7 cellular contexts compared by ENCODE assay signal in the genomic region with DNA sequence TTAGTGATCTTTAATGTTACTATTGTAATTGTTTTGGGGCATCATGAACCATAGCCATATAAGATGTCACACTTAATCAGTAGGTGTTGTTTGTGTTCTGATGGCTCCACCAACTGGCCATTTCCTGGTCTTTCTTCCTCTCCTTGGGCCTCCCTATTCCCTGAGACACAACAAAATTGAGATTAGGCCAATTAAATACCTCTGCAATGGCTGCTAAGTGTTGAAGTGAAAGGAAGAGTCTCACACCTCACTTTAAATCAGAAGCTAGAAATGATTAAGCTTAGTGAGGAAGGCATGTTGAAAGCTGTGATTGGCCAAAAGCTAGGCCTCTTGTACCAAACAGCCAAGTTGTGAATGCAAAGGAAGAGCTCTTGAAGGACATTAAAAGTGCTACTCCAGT. TPM values are rescaled to one million over a fixed set of nuclear protein-coding genes. Genes with fewer than 3 reads are reported as not detected.
DNase-seq lines count a peak whose midpoint lies in the region; ATAC-seq, FAIRE-seq and TF ChIP-seq lines count a peak whose summit lies in the region.

No MANE protein-coding gene starts in this region.

- no peak for ATAC-seq in HG03280 (IDR thresholded peaks at IDR 0.05; ENCODE audit: unreplicated experiment)
- ATAC-seq in GM21717 (IDR thresholded peaks at IDR 0.05; ENCODE audit: unreplicated experiment): no peak

- H3K4me2 ChIP-seq in MM.1S (ENCODE audit: low read depth, low read length): no peak overlapping the region

- no peak overlapping the region for H3K27ac ChIP-seq in MM.1S (ENCODE audit: low read length)

- H3K79me2 ChIP-seq in MM.1S (ENCODE audit: low read length): peaks cover 39% of the 10 kb centered on the region

- H3K9ac ChIP-seq in MM.1S (ENCODE audit: low read length): no peak overlapping the region

- H3K27me3 ChIP-seq in MM.1S (replicated peaks; ENCODE audit: insufficient read depth, low read length) (no peaks in the 10 kb centered on the region), bronchial epithelial cell (ENCODE audit: control insufficient read depth, insufficient read depth, low read length) (no peaks in the 10 kb centered on the region)

- no peaks in the 10 kb centered on the region for H3K4me1 ChIP-seq in MM.1S (ENCODE audit: low read length)

- FAIRE-seq in GM12891 (lab: Jason Lieb, UNC): peak; percentile 47
- FAIRE-seq in bronchial epithelial cell (lab: Jason Lieb, UNC): no peak

- H3K36me3 ChIP-seq in MM.1S (replicated peaks; ENCODE audit: insufficient read depth, low read length) (no peaks in the 10 kb centered on the region), bronchial epithelial cell (ENCODE audit: control insufficient read depth, insufficient read depth, low read length) (no peaks in the 10 kb centered on the region)

- H3K4me3 ChIP-seq in MM.1S (ENCODE audit: low read length) (no peak overlapping the region), bronchial epithelial cell (ENCODE audit: low read depth, low read length) (no peak overlapping the region)

- DNase-seq in GM12891 (ENCODE audit: insufficient read length, low spot score) (no peak), MM.1S (peak; percentile 22), bronchial epithelial cell (ENCODE audit: low read depth) (peak; percentile 43), myocyte (ENCODE audit: low read depth) (peak; percentile 47), hepatic stellate cell (ENCODE audit: low spot score) (no peak)

- H2AFZ ChIP-seq in MM.1S (ENCODE audit: low read length): no peak overlapping the region

- no peaks in the 10 kb centered on the region for H3K9me3 ChIP-seq in MM.1S (replicated peaks; ENCODE audit: insufficient read depth, low read length)

- TF ChIP-seq CTCF in MM.1S (IDR thresholded peaks at IDR 0.05; ENCODE audit: low read length): peak; percentile 37
- TF ChIP-seq CTCF in bronchial epithelial cell (IDR thresholded peaks at IDR 0.05; ENCODE audit: insufficient read depth, low read length, severe bottlenecking): peak; percentile 31

- no peaks in the 10 kb centered on the region; the same call in 1 of the 2 replicates for H4K20me1 ChIP-seq in MM.1S (ENCODE audit: insufficient read depth, low read length)

- H3F3A ChIP-seq in MM.1S (ENCODE audit: insufficient read depth, low read length): no peaks in the 10 kb centered on the region; the same call in 1 of the 2 replicates

- TF ChIP-seq POLR2A in GM12891 (IDR thresholded peaks at IDR 0.05; ENCODE audit: low read depth, low read length): no peak

- H3K9me2 ChIP-seq in MM.1S (replicated peaks; ENCODE audit: insufficient read depth, low read length): no peaks in the 10 kb centered on the region

TF ChIP-seq in GM12891, 5 proteins besides CTCF, POLR2A, EP300 and RAD21:
- no peak for TF ChIP-seq POU2F2 (IDR thresholded peaks at IDR 0.05; ENCODE audit: low read depth, low read length)
- no peak for TF ChIP-seq SPI1 (IDR thresholded peaks at IDR 0.05; ENCODE audit: low read depth, low read length)
- TF ChIP-seq PAX5 (IDR thresholded peaks at IDR 0.05; ENCODE audit: insufficient read depth, low read length, severe bottlenecking): no peak

RNA-seq across cellular contexts. Expression of a gene that starts 30.7 kb away (rescaled TPM):
- polyA plus RNA-seq in GM12891 (2012; ENCODE audit: low read depth, missing spikeins): 20.7 TPM
- total RNA-seq in bronchial epithelial cell (24.2 and 26.8 TPM in 2 replicates), myocyte (13.8 and 29.8 TPM in 2 replicates)
- polyA plus RNA-seq in myocyte (2012): 4.6 TPM

Comparison
In these comparisons a context has a peak if more than half of its experiments do, and no peak if none do; other contexts are left out.
1. DNase-seq: peak in MM.1S (single experiment), bronchial epithelial cell (single experiment) and myocyte (single experiment); none in GM12891 (single experiment) and hepatic stellate cell (single experiment).